ENCODE assay signal across 19 cellular contexts in genomic region chr14:33707751-33708150, GRCh38.
"Had no signal": no experiment of that assay in that cellular context is flagged by ENCODE, and none has a peak within 500 bp of the region (broad histone marks: within the 10 kb centered on the region; RNA-seq: fewer than 3 reads in every experiment).

No MANE protein-coding gene starts in this region.

- H3K36me3 Mint-ChIP-seq: activated CD4-positive, alpha-beta memory T cell treated with anti-CD3 and anti-CD28 coated beads for 36 hours; activated naive CD8-positive, alpha-beta T cell treated with anti-CD3 and anti-CD28 coated beads for 36 hours; naive thymus-derived CD8-positive, alpha-beta T cell had no signal

- H3K4me3 ChIP-seq: lung, mucosa of descending colon, psoas muscle had no signal

- H3K27ac ChIP-seq: psoas muscle had no signal

- H3K27me3 Mint-ChIP-seq: activated CD4-positive, alpha-beta memory T cell treated with anti-CD3 and anti-CD28 coated beads for 36 hours; effector memory CD8-positive, alpha-beta T cell had no signal

- H3K9me3 Mint-ChIP-seq: activated CD4-positive, alpha-beta memory T cell treated with anti-CD3 and anti-CD28 coated beads for 36 hours; activated naive CD8-positive, alpha-beta T cell treated with anti-CD3 and anti-CD28 coated beads for 36 hours had no signal

- H3K27ac Mint-ChIP-seq: activated CD4-positive, alpha-beta memory T cell treated with anti-CD3 and anti-CD28 coated beads for 36 hours; activated naive CD8-positive, alpha-beta T cell treated with anti-CD3 and anti-CD28 coated beads for 36 hours; effector memory CD8-positive, alpha-beta T cell; naive thymus-derived CD8-positive, alpha-beta T cell had no signal

- H3K9me3 ChIP-seq: mucosa of descending colon, psoas muscle had no signal

- H3K4me1 ChIP-seq: psoas muscle had no signal

- ATAC-seq: effector memory CD8-positive, alpha-beta T cell; mucosa of descending colon; naive thymus-derived CD8-positive, alpha-beta T cell; psoas muscle; sciatic nerve had no signal

- H3K4me3 Mint-ChIP-seq: activated CD4-positive, alpha-beta memory T cell treated with anti-CD3 and anti-CD28 coated beads for 36 hours; activated naive CD8-positive, alpha-beta T cell treated with anti-CD3 and anti-CD28 coated beads for 36 hours; effector memory CD8-positive, alpha-beta T cell; naive thymus-derived CD8-positive, alpha-beta T cell had no signal

- H3K4me1 Mint-ChIP-seq: activated naive CD8-positive, alpha-beta T cell treated with anti-CD3 and anti-CD28 coated beads for 36 hours; naive thymus-derived CD8-positive, alpha-beta T cell had no signal

- DNase-seq: activated CD4-positive, alpha-beta memory T cell treated with anti-CD3 and anti-CD28 coated beads for 36 hours; activated CD4-positive, alpha-beta T cell treated with anti-CD3 and anti-CD28 coated beads for 1 hour; activated gamma-delta T cell treated with Interleukin-2 at 50 U/mL for 16 hours; activated naive CD8-positive, alpha-beta T cell treated with anti-CD3 and anti-CD28 coated beads for 36 hours; activated T-cell treated with anti-CD3 and anti-CD28 coated beads, Interleukin-2, amount 50 U/mL, for 48 hours; anterior cingulate cortex; central memory CD4-positive, alpha-beta T cell; effector memory CD8-positive, alpha-beta T cell; erythroblast; hypothalamus; mucosa of descending colon; naive thymus-derived CD8-positive, alpha-beta T cell; psoas muscle; stimulated activated CD4-positive, alpha-beta T cell treated with anti-CD3 and anti-CD28 coated beads, Interleukin-12 subunit alpha, Interleukin-12 subunit beta, amount 100 ng/mL, for 4 hours; stimulated activated naive CD4-positive, alpha-beta T cell; substantia nigra; trophoblast cell had no signal
